ENCODE assay signal across 1 cellular context in the genomic region with DNA sequence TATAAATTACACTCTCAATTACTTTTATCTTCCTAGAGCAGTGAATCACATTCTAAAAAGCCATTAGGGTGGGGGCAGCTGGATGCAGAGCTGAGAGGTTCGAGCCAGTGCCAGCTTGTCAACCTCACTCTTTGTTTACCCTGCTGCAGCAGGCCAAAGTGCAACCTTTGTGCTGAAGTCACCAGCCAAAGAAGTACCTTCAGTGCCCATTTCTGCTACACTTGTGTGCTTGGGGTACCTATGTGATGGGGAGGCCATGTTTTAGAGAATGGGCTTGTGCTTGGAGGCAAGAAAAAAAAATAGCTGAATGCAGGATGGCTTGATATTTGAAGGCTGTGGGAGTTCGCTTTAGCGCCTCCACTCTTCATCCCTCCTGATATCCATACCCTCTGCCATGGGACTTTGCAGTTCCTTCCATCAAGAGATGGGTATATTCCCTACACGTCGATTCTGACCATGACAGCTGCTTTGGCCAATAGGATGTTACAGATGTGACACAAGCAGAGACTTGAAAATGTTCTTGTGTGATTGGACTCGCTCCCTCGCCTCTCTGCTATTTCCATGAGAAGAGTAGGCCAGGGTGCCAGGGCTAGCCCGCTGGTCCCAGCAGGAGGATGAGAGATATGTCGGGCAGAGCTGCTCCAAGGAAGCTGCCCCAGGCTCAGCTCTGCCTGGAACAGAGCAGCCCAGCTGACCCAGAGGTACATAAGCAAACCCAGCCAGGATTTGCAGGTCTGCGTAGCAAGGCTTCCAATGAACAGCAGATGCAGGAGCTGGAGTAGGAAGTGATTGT.
A peak's percentile ranks its signal among the peaks of the same experiment; 100 is the strongest.
TF ChIP-seq lines count a peak whose summit lies in the region.

No MANE protein-coding gene starts in this region.

TF ChIP-seq in HepG2, 621 proteins besides CTCF, POLR2A, EP300 and RAD21 (continued from another document and continues in another):
- TF ChIP-seq MXI1 (IDR thresholded peaks at IDR 0.05; ENCODE audit: borderline replicate concordance, low read depth, low read length) (peak; percentile 35; the same call in 1 of the 3 replicates), POLR2AphosphoS2 (IDR thresholded peaks at IDR 0.05; ENCODE audit: low read depth, low read length) (no peak), ZNF792 (CRISPR knock-in tag; IDR thresholded peaks at IDR 0.05) (peak; percentile 76; the same call in 1 of the 2 replicates), ZNF7 (CRISPR knock-in tag; IDR thresholded peaks at IDR 0.05) (no peak), NFE2 (CRISPR knock-in tag; IDR thresholded peaks at IDR 0.05) (no peak), ZNF12 (CRISPR knock-in tag; IDR thresholded peaks at IDR 0.05) (peak; percentile 61; the same call in 1 of the 2 replicates), NONO (IDR thresholded peaks at IDR 0.05) (no peak), NONO (CRISPR knock-in tag; conservative IDR thresholded peaks at IDR 0.05) (no peak; the same call in 1 of the 2 replicates), HNRNPH1 (optimal IDR thresholded peaks at IDR 0.05; ENCODE audit: low read depth, low read length) (no peak), ELF1 (CRISPR knock-in tag; IDR thresholded peaks at IDR 0.05) (peak; percentile 30; the same call in 1 of the 2 replicates), ZFP1 (CRISPR knock-in tag; IDR thresholded peaks at IDR 0.05) (no peak), JUND (CRISPR knock-in tag; IDR thresholded peaks at IDR 0.05) (no peak), TGIF2 (CRISPR knock-in tag; IDR thresholded peaks at IDR 0.05) (0 out of 2 replicates have a peak, but pooled peaks have one; percentile 50), MBNL3 (CRISPR knock-in tag; conservative IDR thresholded peaks at IDR 0.05) (no peak), ZNF510 (CRISPR knock-in tag; IDR thresholded peaks at IDR 0.05; ENCODE audit: low read depth) (no peak), TBX2 (CRISPR knock-in tag; IDR thresholded peaks at IDR 0.05; ENCODE audit: borderline replicate concordance) (peak; percentile 87), ADNP (CRISPR knock-in tag; IDR thresholded peaks at IDR 0.05) (no peak), ZNF138 (CRISPR knock-in tag; IDR thresholded peaks at IDR 0.05; ENCODE audit: low read depth) (0 out of 2 replicates have a peak, but pooled peaks have one; percentile 30), ZNF143 (CRISPR knock-in tag; IDR thresholded peaks at IDR 0.05) (no peak), FIP1L1 (IDR thresholded peaks at IDR 0.05; ENCODE audit: borderline replicate concordance, insufficient read depth, low read depth, low read length) (no peak), NCOA2 (CRISPR knock-in tag; IDR thresholded peaks at IDR 0.05) (peak; percentile 66), HNF4A (CRISPR knock-in tag; IDR thresholded peaks at IDR 0.05) (peak; percentile 96), NCOA1 (CRISPR knock-in tag; IDR thresholded peaks at IDR 0.05) (no peak), FOSL1 (CRISPR knock-in tag; IDR thresholded peaks at IDR 0.05; ENCODE audit: borderline replicate concordance) (no peak)
- TF ChIP-seq, protein P1, sequence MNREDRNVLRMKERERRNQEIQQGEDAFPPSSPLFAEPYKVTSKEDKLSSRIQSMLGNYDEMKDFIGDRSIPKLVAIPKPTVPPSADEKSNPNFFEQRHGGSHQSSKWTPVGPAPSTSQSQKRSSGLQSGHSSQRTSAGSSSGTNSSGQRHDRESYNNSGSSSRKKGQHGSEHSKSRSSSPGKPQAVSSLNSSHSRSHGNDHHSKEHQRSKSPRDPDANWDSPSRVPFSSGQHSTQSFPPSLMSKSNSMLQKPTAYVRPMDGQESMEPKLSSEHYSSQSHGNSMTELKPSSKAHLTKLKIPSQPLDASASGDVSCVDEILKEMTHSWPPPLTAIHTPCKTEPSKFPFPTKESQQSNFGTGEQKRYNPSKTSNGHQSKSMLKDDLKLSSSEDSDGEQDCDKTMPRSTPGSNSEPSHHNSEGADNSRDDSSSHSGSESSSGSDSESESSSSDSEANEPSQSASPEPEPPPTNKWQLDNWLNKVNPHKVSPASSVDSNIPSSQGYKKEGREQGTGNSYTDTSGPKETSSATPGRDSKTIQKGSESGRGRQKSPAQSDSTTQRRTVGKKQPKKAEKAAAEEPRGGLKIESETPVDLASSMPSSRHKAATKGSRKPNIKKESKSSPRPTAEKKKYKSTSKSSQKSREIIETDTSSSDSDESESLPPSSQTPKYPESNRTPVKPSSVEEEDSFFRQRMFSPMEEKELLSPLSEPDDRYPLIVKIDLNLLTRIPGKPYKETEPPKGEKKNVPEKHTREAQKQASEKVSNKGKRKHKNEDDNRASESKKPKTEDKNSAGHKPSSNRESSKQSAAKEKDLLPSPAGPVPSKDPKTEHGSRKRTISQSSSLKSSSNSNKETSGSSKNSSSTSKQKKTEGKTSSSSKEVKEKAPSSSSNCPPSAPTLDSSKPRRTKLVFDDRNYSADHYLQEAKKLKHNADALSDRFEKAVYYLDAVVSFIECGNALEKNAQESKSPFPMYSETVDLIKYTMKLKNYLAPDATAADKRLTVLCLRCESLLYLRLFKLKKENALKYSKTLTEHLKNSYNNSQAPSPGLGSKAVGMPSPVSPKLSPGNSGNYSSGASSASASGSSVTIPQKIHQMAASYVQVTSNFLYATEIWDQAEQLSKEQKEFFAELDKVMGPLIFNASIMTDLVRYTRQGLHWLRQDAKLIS (CRISPR knock-in tag; IDR thresholded peaks at IDR 0.05): no peak
- TF ChIP-seq, protein P2, sequence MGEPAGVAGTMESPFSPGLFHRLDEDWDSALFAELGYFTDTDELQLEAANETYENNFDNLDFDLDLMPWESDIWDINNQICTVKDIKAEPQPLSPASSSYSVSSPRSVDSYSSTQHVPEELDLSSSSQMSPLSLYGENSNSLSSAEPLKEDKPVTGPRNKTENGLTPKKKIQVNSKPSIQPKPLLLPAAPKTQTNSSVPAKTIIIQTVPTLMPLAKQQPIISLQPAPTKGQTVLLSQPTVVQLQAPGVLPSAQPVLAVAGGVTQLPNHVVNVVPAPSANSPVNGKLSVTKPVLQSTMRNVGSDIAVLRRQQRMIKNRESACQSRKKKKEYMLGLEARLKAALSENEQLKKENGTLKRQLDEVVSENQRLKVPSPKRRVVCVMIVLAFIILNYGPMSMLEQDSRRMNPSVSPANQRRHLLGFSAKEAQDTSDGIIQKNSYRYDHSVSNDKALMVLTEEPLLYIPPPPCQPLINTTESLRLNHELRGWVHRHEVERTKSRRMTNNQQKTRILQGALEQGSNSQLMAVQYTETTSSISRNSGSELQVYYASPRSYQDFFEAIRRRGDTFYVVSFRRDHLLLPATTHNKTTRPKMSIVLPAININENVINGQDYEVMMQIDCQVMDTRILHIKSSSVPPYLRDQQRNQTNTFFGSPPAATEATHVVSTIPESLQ (CRISPR knock-in tag; conservative IDR thresholded peaks at IDR 0.05): no peak
- TF ChIP-seq, protein P3, sequence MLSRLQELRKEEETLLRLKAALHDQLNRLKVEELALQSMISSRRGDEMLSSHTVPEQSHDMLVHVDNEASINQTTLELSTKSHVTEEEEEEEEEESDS (CRISPR knock-in tag; IDR thresholded peaks at IDR 0.05; ENCODE audit: borderline replicate concordance): no peak
- TF ChIP-seq, protein P4, sequence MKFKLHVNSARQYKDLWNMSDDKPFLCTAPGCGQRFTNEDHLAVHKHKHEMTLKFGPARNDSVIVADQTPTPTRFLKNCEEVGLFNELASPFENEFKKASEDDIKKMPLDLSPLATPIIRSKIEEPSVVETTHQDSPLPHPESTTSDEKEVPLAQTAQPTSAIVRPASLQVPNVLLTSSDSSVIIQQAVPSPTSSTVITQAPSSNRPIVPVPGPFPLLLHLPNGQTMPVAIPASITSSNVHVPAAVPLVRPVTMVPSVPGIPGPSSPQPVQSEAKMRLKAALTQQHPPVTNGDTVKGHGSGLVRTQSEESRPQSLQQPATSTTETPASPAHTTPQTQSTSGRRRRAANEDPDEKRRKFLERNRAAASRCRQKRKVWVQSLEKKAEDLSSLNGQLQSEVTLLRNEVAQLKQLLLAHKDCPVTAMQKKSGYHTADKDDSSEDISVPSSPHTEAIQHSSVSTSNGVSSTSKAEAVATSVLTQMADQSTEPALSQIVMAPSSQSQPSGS (CRISPR knock-in tag; IDR thresholded peaks at IDR 0.05): peak; percentile 87
- TF ChIP-seq, protein P5, sequence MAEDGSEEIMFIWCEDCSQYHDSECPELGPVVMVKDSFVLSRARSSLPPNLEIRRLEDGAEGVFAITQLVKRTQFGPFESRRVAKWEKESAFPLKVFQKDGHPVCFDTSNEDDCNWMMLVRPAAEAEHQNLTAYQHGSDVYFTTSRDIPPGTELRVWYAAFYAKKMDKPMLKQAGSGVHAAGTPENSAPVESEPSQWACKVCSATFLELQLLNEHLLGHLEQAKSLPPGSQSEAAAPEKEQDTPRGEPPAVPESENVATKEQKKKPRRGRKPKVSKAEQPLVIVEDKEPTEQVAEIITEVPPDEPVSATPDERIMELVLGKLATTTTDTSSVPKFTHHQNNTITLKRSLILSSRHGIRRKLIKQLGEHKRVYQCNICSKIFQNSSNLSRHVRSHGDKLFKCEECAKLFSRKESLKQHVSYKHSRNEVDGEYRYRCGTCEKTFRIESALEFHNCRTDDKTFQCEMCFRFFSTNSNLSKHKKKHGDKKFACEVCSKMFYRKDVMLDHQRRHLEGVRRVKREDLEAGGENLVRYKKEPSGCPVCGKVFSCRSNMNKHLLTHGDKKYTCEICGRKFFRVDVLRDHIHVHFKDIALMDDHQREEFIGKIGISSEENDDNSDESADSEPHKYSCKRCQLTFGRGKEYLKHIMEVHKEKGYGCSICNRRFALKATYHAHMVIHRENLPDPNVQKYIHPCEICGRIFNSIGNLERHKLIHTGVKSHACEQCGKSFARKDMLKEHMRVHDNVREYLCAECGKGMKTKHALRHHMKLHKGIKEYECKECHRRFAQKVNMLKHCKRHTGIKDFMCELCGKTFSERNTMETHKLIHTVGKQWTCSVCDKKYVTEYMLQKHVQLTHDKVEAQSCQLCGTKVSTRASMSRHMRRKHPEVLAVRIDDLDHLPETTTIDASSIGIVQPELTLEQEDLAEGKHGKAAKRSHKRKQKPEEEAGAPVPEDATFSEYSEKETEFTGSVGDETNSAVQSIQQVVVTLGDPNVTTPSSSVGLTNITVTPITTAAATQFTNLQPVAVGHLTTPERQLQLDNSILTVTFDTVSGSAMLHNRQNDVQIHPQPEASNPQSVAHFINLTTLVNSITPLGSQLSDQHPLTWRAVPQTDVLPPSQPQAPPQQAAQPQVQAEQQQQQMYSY (CRISPR knock-in tag; IDR thresholded peaks at IDR 0.05): no peak
- TF ChIP-seq, protein P6, sequence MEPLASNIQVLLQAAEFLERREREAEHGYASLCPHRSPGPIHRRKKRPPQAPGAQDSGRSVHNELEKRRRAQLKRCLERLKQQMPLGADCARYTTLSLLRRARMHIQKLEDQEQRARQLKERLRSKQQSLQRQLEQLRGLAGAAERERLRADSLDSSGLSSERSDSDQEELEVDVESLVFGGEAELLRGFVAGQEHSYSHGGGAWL (CRISPR knock-in tag; IDR thresholded peaks at IDR 0.05): no peak
- TF ChIP-seq, protein P7, sequence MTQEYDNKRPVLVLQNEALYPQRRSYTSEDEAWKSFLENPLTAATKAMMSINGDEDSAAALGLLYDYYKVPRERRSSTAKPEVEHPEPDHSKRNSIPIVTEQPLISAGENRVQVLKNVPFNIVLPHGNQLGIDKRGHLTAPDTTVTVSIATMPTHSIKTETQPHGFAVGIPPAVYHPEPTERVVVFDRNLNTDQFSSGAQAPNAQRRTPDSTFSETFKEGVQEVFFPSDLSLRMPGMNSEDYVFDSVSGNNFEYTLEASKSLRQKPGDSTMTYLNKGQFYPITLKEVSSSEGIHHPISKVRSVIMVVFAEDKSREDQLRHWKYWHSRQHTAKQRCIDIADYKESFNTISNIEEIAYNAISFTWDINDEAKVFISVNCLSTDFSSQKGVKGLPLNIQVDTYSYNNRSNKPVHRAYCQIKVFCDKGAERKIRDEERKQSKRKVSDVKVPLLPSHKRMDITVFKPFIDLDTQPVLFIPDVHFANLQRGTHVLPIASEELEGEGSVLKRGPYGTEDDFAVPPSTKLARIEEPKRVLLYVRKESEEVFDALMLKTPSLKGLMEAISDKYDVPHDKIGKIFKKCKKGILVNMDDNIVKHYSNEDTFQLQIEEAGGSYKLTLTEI (CRISPR knock-in tag; conservative IDR thresholded peaks at IDR 0.05): no peak
- TF ChIP-seq, protein P8, sequence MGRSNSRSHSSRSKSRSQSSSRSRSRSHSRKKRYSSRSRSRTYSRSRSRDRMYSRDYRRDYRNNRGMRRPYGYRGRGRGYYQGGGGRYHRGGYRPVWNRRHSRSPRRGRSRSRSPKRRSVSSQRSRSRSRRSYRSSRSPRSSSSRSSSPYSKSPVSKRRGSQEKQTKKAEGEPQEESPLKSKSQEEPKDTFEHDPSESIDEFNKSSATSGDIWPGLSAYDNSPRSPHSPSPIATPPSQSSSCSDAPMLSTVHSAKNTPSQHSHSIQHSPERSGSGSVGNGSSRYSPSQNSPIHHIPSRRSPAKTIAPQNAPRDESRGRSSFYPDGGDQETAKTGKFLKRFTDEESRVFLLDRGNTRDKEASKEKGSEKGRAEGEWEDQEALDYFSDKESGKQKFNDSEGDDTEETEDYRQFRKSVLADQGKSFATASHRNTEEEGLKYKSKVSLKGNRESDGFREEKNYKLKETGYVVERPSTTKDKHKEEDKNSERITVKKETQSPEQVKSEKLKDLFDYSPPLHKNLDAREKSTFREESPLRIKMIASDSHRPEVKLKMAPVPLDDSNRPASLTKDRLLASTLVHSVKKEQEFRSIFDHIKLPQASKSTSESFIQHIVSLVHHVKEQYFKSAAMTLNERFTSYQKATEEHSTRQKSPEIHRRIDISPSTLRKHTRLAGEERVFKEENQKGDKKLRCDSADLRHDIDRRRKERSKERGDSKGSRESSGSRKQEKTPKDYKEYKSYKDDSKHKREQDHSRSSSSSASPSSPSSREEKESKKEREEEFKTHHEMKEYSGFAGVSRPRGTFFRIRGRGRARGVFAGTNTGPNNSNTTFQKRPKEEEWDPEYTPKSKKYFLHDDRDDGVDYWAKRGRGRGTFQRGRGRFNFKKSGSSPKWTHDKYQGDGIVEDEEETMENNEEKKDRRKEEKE (IDR thresholded peaks at IDR 0.05): no peak
- TF ChIP-seq, protein P9, sequence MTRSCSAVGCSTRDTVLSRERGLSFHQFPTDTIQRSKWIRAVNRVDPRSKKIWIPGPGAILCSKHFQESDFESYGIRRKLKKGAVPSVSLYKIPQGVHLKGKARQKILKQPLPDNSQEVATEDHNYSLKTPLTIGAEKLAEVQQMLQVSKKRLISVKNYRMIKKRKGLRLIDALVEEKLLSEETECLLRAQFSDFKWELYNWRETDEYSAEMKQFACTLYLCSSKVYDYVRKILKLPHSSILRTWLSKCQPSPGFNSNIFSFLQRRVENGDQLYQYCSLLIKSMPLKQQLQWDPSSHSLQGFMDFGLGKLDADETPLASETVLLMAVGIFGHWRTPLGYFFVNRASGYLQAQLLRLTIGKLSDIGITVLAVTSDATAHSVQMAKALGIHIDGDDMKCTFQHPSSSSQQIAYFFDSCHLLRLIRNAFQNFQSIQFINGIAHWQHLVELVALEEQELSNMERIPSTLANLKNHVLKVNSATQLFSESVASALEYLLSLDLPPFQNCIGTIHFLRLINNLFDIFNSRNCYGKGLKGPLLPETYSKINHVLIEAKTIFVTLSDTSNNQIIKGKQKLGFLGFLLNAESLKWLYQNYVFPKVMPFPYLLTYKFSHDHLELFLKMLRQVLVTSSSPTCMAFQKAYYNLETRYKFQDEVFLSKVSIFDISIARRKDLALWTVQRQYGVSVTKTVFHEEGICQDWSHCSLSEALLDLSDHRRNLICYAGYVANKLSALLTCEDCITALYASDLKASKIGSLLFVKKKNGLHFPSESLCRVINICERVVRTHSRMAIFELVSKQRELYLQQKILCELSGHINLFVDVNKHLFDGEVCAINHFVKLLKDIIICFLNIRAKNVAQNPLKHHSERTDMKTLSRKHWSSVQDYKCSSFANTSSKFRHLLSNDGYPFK (CRISPR knock-in tag; IDR thresholded peaks at IDR 0.05; ENCODE audit: borderline replicate concordance): no peak
- TF ChIP-seq, protein P10, sequence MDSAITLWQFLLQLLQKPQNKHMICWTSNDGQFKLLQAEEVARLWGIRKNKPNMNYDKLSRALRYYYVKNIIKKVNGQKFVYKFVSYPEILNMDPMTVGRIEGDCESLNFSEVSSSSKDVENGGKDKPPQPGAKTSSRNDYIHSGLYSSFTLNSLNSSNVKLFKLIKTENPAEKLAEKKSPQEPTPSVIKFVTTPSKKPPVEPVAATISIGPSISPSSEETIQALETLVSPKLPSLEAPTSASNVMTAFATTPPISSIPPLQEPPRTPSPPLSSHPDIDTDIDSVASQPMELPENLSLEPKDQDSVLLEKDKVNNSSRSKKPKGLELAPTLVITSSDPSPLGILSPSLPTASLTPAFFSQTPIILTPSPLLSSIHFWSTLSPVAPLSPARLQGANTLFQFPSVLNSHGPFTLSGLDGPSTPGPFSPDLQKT (CRISPR knock-in tag; IDR thresholded peaks at IDR 0.05; ENCODE audit: borderline replicate concordance): no peak
